In genomic region chr3:20054549-20054987, GRCh38 we compare ENCODE assay signal across 1 cellular context.
TF ChIP-seq lines count a peak whose summit lies in the region.

No MANE protein-coding gene starts in this region.

TF ChIP-seq in A549, 52 proteins besides CTCF, POLR2A, EP300 and RAD21 (continued from another document):
- TF ChIP-seq, protein P1, sequence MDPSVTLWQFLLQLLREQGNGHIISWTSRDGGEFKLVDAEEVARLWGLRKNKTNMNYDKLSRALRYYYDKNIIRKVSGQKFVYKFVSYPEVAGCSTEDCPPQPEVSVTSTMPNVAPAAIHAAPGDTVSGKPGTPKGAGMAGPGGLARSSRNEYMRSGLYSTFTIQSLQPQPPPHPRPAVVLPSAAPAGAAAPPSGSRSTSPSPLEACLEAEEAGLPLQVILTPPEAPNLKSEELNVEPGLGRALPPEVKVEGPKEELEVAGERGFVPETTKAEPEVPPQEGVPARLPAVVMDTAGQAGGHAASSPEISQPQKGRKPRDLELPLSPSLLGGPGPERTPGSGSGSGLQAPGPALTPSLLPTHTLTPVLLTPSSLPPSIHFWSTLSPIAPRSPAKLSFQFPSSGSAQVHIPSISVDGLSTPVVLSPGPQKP (IDR thresholded peaks at IDR 0.05; ENCODE audit: low read depth, low read length), result no peak
- TF ChIP-seq FOSB (CRISPR knock-in tag; IDR thresholded peaks at IDR 0.05) (no peak), SMC3 (IDR thresholded peaks at IDR 0.05) (0 out of 3 replicates have a peak, but pooled peaks have one; percentile 22), ZC3H11A (IDR thresholded peaks at IDR 0.05) (no peak), MAZ (IDR thresholded peaks at IDR 0.05; ENCODE audit: borderline replicate concordance, low read depth, low read length) (no peak), PHF8 (IDR thresholded peaks at IDR 0.05; ENCODE audit: borderline replicate concordance, low read depth) (no peak)
